ENCODE assay signal across 23 cellular contexts in the genomic region with DNA sequence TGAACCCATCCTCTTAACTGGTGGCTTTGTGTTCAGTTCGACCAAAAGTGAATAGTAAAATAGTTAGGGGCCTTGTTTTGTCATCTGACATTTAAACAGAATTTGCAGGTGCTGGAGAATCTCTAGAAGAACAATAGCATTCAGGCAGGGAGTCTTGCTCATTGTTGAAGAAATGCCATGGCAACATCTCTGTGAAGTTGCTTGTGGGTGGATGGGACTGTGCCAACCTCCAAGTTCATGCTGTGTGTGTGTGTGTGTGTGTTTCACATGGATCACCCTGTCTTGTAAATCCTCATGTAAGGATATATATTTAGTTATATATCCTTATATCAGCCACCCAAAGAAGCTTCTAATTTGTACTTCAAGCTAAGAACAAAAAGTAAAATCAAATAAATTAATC.
A peak's percentile ranks its signal among the peaks of the same experiment; 100 is the strongest.
DNase-seq lines count a peak whose midpoint lies in the region; ATAC-seq and TF ChIP-seq lines count a peak whose summit lies in the region.
"Had no signal": no experiment of that assay in that cellular context is flagged by ENCODE, and none has a peak within 500 bp of the region (broad histone marks: within the 10 kb centered on the region; RNA-seq: fewer than 3 reads in every experiment).

No MANE protein-coding gene starts in this region.

- 0% methylated on average over 1 of the region's 1 CpG for WGBS in mammary epithelial cell (ENCODE audit: low coverage, missing lambda C conversion rate)

- no TSS peak for BruUV-seq in mammary epithelial cell (replicated peaks; lab: Mats Ljungman, UMichigan)

- H3K9me3 ChIP-seq in mammary epithelial cell (replicated peaks; ENCODE audit: insufficient read depth, low read length) (peaks cover 6% of the 10 kb centered on the region), breast epithelium (no peaks in the 10 kb centered on the region), NT2/D1 (ENCODE audit: insufficient read depth, low read length) (peaks cover 39% of the 10 kb centered on the region), osteoblast (ENCODE audit: low read depth, low read length) (no peaks in the 10 kb centered on the region)
- H3K9me3 ChIP-seq in CD4-positive, alpha-beta memory T cell (ENCODE audit: control insufficient read depth in 1 of 2, low read length in 2 of 2): no peaks in the 10 kb centered on the region
- H3K9me3 ChIP-seq: adrenal gland had no signal

- CTCF ChIA-PET in mammary epithelial cell (lab: Charles Lee; ENCODE audit: low non-redundant PET): no interaction called here
- CTCF ChIA-PET in CD4-positive, alpha-beta memory T cell (lab: Charles Lee; ENCODE audit: partially characterized antibody): interaction anchor here (1.1 kb wide), 1 partner anchor 13 kb away, joined by 4 read pairs; no protein-coding TSS in a partner anchor

- intact Hi-C loops in mammary epithelial cell (cut with micrococcal nuclease): no loop called here
- intact Hi-C loops in breast epithelium (cut with DNase I; ENCODE audit: low total_unique reads): no loop called here
- intact Hi-C loops in head of caudate nucleus (cut with DNase I): no loop called here
- intact Hi-C loops in CD4-positive, alpha-beta memory T cell (cut with micrococcal nuclease): no loop called here

- no peak overlapping the region for H3K27ac ChIP-seq in mammary epithelial cell (ENCODE audit: insufficient read depth, low read depth, low read length)
- no peak overlapping the region for H3K27ac ChIP-seq in breast epithelium
- H3K27ac ChIP-seq in osteoblast (ENCODE audit: low read depth, low read length): no peak overlapping the region
- no peak overlapping the region for H3K27ac ChIP-seq in CD4-positive, alpha-beta memory T cell (ENCODE audit: low read depth, low read length)
- H3K27ac ChIP-seq: adrenal gland, VCaP had no signal

- no peak overlapping the region for H3K9ac ChIP-seq in mammary epithelial cell (ENCODE audit: insufficient read depth, low read length)
- no peak overlapping the region for H3K9ac ChIP-seq in NT2/D1 (ENCODE audit: insufficient read length, low read depth)

- H3K4me1 ChIP-seq in mammary epithelial cell (ENCODE audit: insufficient read depth, low read length) (no peaks in the 10 kb centered on the region), breast epithelium (no peaks in the 10 kb centered on the region), NT2/D1 (ENCODE audit: insufficient read depth, insufficient read length) (peaks cover 2% of the 10 kb centered on the region), osteoblast (ENCODE audit: insufficient read depth, low read length) (no peaks in the 10 kb centered on the region)
- H3K4me1 ChIP-seq in CD4-positive, alpha-beta memory T cell (ENCODE audit: insufficient read depth, low read length): no peaks in the 10 kb centered on the region
- H3K4me1 ChIP-seq: adrenal gland had no signal

- H3K27ac Mint-ChIP-seq in activated T-helper 17 cell treated with anti-CD3 and anti-CD28 coated beads, Interleukin-2, amount 50 U/mL, for 72 hours: no peak overlapping the region
- no peak overlapping the region for H3K27ac Mint-ChIP-seq in CD4-positive, alpha-beta memory T cell
- H3K27ac Mint-ChIP-seq: activated CD4-positive, alpha-beta T cell treated with anti-CD3 and anti-CD28 coated beads, Interleukin-2, amount 10 ng/mL, durations not matched to agents 24 days and 14 days had no signal

- no peaks in the 10 kb centered on the region for H3K4me1 Mint-ChIP-seq in activated T-helper 17 cell treated with anti-CD3 and anti-CD28 coated beads, Interleukin-2, amount 50 U/mL, for 72 hours
- H3K4me1 Mint-ChIP-seq in CD4-positive, alpha-beta memory T cell: no peaks in the 10 kb centered on the region
- H3K4me1 Mint-ChIP-seq: activated CD4-positive, alpha-beta T cell treated with anti-CD3 and anti-CD28 coated beads, Interleukin-2, amount 10 ng/mL, durations not matched to agents 24 days and 14 days had no signal

- H3K36me3 ChIP-seq in mammary epithelial cell (ENCODE audit: insufficient read depth, low read length) (no peaks in the 10 kb centered on the region), breast epithelium (no peaks in the 10 kb centered on the region), NT2/D1 (ENCODE audit: insufficient read depth, insufficient read length, low read length) (no peaks in the 10 kb centered on the region), osteoblast (ENCODE audit: insufficient read depth, low read length) (no peaks in the 10 kb centered on the region)
- H3K36me3 ChIP-seq in CD4-positive, alpha-beta memory T cell (ENCODE audit: insufficient read depth, low read length): no peaks in the 10 kb centered on the region
- H3K36me3 ChIP-seq: adrenal gland had no signal

- H3K4me3 ChIP-seq in mammary epithelial cell (replicated peaks in 1 of 3; ENCODE audit: insufficient read depth in 1 of 3, low read depth in 2 of 3, low read length in 3 of 3) (no peak overlapping the region), breast epithelium (no peak overlapping the region), NT2/D1 (ENCODE audit: insufficient read length, low read depth) (no peak overlapping the region), osteoblast (ENCODE audit: insufficient read depth, low read length) (no peak overlapping the region)
- H3K4me3 ChIP-seq in CD4-positive, alpha-beta memory T cell (ENCODE audit: low read length in 2 of 2): no peak overlapping the region
- H3K4me3 ChIP-seq: adrenal gland, lung had no signal

- H3K36me3 Mint-ChIP-seq in activated T-helper 17 cell treated with anti-CD3 and anti-CD28 coated beads, Interleukin-2, amount 50 U/mL, for 72 hours (ENCODE audit: low read depth): no peaks in the 10 kb centered on the region
- peaks cover 0 to 4% of the 10 kb centered on the region in 2 donors for H3K36me3 Mint-ChIP-seq in CD4-positive, alpha-beta memory T cell

- H3K27me3 Mint-ChIP-seq in activated T-helper 17 cell treated with anti-CD3 and anti-CD28 coated beads, Interleukin-2, amount 50 U/mL, for 72 hours: peaks cover 8% of the 10 kb centered on the region
- H3K27me3 Mint-ChIP-seq in CD4-positive, alpha-beta memory T cell: peaks cover 2 to 4% of the 10 kb centered on the region in 2 donors
- H3K27me3 Mint-ChIP-seq: activated CD4-positive, alpha-beta T cell treated with anti-CD3 and anti-CD28 coated beads, Interleukin-2, amount 10 ng/mL, durations not matched to agents 24 days and 14 days had no signal

- H3K27me3 ChIP-seq in mammary epithelial cell (ENCODE audit: insufficient read depth, low read length) (no peaks in the 10 kb centered on the region), breast epithelium (no peaks in the 10 kb centered on the region), NT2/D1 (ENCODE audit: insufficient read depth, insufficient read length) (no peaks in the 10 kb centered on the region), osteoblast (ENCODE audit: insufficient read depth, low read length) (no peaks in the 10 kb centered on the region)
- H3K27me3 ChIP-seq in CD4-positive, alpha-beta memory T cell (ENCODE audit: insufficient read depth, low read length): no peaks in the 10 kb centered on the region
- H3K27me3 ChIP-seq: adrenal gland had no signal

- ATAC-seq in activated T-helper 17 cell treated with anti-CD3 and anti-CD28 coated beads, Interleukin-2, amount 50 U/mL, for 72 hours (replicated peaks): no peak
- ATAC-seq: HCT116, SK-N-SH treated with all-trans-retinoic acid at 6 μM for 48 hours had no signal

- DNase-seq in mammary epithelial cell: peak; percentile 28
- DNase-seq in breast epithelium (ENCODE audit: low spot score in 2 of 2): no peak
- DNase-seq in NT2/D1 (ENCODE audit: low read depth, low spot score): peak; percentile 42
- peak in 35 of 42 donors; percentile 20 to 85 (median 54) for DNase-seq in head of caudate nucleus
- DNase-seq in osteoblast (ENCODE audit: insufficient read length, low spot score, missing footprints): no peak
- DNase-seq in CD4-positive, alpha-beta memory T cell: no peak
- no peak for DNase-seq in MV-4-11 (lab: John Stamatoyannopoulos, UW)
- DNase-seq: activated CD4-positive, alpha-beta T cell treated with anti-CD3 and anti-CD28 coated beads, Interleukin-2, amount 10 ng/mL, durations not matched to agents 24 days and 14 days; activated naive CD4-positive, alpha-beta T cell treated with Interleukin-2 at 50 U/mL for 16 hours; activated T-cell treated with anti-CD3 and anti-CD28 coated beads, Interleukin-2, amount 50 U/mL, for 48 hours; adrenal gland; cortex of kidney; IMR-90; NCI-H1436; NCI-H2171 treated with DMSO at 0.1 percent for 48 hours; OCI-M1; small intestine; substantia nigra had no signal

- no peak overlapping the region for H2AFZ ChIP-seq in mammary epithelial cell (ENCODE audit: low read depth, low read length)
- no peak overlapping the region for H2AFZ ChIP-seq in osteoblast (ENCODE audit: low read length)

- in situ Hi-C loops in mammary epithelial cell (cut with MboI; ENCODE audit: low sequenced_read_pairs in 2 of 2): no loop called here

- TF ChIP-seq CTCF in mammary epithelial cell (conservative IDR thresholded peaks at IDR 0.05 in 1 of 2, IDR thresholded peaks at IDR 0.05 in 1 of 2; ENCODE audit: extremely low read depth in 1 of 2, insufficient read depth in 1 of 2, low read depth in 1 of 2, low read length in 2 of 2): no peak
- TF ChIP-seq CTCF in breast epithelium (IDR thresholded peaks at IDR 0.05): no peak
- no peak for TF ChIP-seq CTCF in osteoblast (IDR thresholded peaks at IDR 0.05; ENCODE audit: extremely low read depth, low read depth, low read length)

- POLR2A ChIA-PET in CD4-positive, alpha-beta memory T cell (lab: Charles Lee; ENCODE audit: partially characterized antibody): no interaction called here

- H4K20me1 ChIP-seq in mammary epithelial cell (ENCODE audit: insufficient read depth, low read length): no peaks in the 10 kb centered on the region
- no peaks in the 10 kb centered on the region for H4K20me1 ChIP-seq in osteoblast (ENCODE audit: insufficient read depth, low read length)

- TF ChIP-seq POLR2A in breast epithelium (IDR thresholded peaks at IDR 0.05): no peak

- no peak overlapping the region for H3K4me3 Mint-ChIP-seq in activated T-helper 17 cell treated with anti-CD3 and anti-CD28 coated beads, Interleukin-2, amount 50 U/mL, for 72 hours
- H3K4me3 Mint-ChIP-seq in CD4-positive, alpha-beta memory T cell: no peak overlapping the region
- H3K4me3 Mint-ChIP-seq: activated CD4-positive, alpha-beta T cell treated with anti-CD3 and anti-CD28 coated beads, Interleukin-2, amount 10 ng/mL, durations not matched to agents 24 days and 14 days had no signal

- dilution Hi-C loops in mammary epithelial cell (cut with HindIII; ENCODE audit: low sequenced_read_pairs): loop anchor here (10.0 kb wide), 1 partner anchor 53 kb away; no protein-coding TSS in a partner anchor

- no peak overlapping the region for H3K4me2 ChIP-seq in mammary epithelial cell (ENCODE audit: insufficient read depth, low read depth, low read length)
- H3K4me2 ChIP-seq in osteoblast (ENCODE audit: insufficient read depth, low read length): no peak overlapping the region

- H3K79me2 ChIP-seq in mammary epithelial cell (ENCODE audit: insufficient read depth, low read length): no peaks in the 10 kb centered on the region
- no peaks in the 10 kb centered on the region for H3K79me2 ChIP-seq in osteoblast (ENCODE audit: insufficient read depth, low read length)

- peaks cover 7% of the 10 kb centered on the region for H3K9me3 Mint-ChIP-seq in activated T-helper 17 cell treated with anti-CD3 and anti-CD28 coated beads, Interleukin-2, amount 50 U/mL, for 72 hours
- peaks cover 0 to 18% (median 7%) of the 10 kb centered on the region in 8 donors for H3K9me3 Mint-ChIP-seq in CD4-positive, alpha-beta memory T cell

Comparison
In these comparisons a context has a peak if more than half of its experiments do, and no peak if none do; other contexts are left out.
1. DNase-seq: peak in mammary epithelial cell (single experiment), NT2/D1 (single experiment) and head of caudate nucleus (35 of 42); none in breast epithelium (0 of 2), osteoblast (single experiment), CD4-positive, alpha-beta memory T cell (0 of 5) and MV-4-11 (single experiment).